In genomic region chr5:98786178-98786853, GRCh38 we compare ENCODE assay signal across 16 cellular contexts. TPM values are rescaled to one million over a fixed set of nuclear protein-coding genes. Genes with fewer than 3 reads are reported as not detected.
DNase-seq lines count a peak whose midpoint lies in the region; ATAC-seq and TF ChIP-seq lines count a peak whose summit lies in the region.
"Had no signal": no experiment of that assay in that cellular context is flagged by ENCODE, and none has a peak within 500 bp of the region (broad histone marks: within the 10 kb centered on the region; RNA-seq: fewer than 3 reads in every experiment).

No MANE protein-coding gene starts in this region.

- in situ Hi-C loops in transverse colon (cut with MboI; ENCODE audit: low pct_ligation_motif_present in 1 of 4, low pct_unique_long_range_greater_than_20kb in 1 of 4, low sequenced_read_pairs in 3 of 4) = loop anchor here in 1 of 4 donors (25.0 kb wide), 1 partner anchor 1249 kb away; no protein-coding TSS in a partner anchor

- peak overlapping the region; percentile 10 for H3K4me3 ChIP-seq in epithelial cell of esophagus (ENCODE audit: low read length)
- H3K4me3 ChIP-seq in muscle layer of colon (ENCODE audit: low read depth in 1 of 2, low read length in 2 of 2) = no peak overlapping the region
- no peak overlapping the region for H3K4me3 ChIP-seq in transverse colon
- H3K4me3 ChIP-seq: thoracic aorta had no signal

- no peak for TF ChIP-seq POLR2A in transverse colon (IDR thresholded peaks at IDR 0.05)

- H3K36me3 ChIP-seq in muscle layer of colon (ENCODE audit: insufficient read depth, low read length) (peaks cover 6% of the 10 kb centered on the region), transverse colon (no peaks in the 10 kb centered on the region)
- H3K36me3 ChIP-seq: thoracic aorta had no signal

- TF ChIP-seq CTCF in epithelial cell of esophagus (IDR thresholded peaks at IDR 0.05; ENCODE audit: insufficient read depth, low read depth, low read length, missing control alignments) (no peak), transverse colon (IDR thresholded peaks at IDR 0.05) (no peak)

- H3K9me3 ChIP-seq in muscle layer of colon (ENCODE audit: low read length) (no peaks in the 10 kb centered on the region), transverse colon (no peaks in the 10 kb centered on the region)
- H3K9me3 ChIP-seq: thoracic aorta had no signal

- no peak for TF ChIP-seq EP300 in transverse colon (IDR thresholded peaks at IDR 0.05; ENCODE audit: low read depth)

- WGBS in transverse colon (ENCODE audit: low coverage in 1 of 2), 2 donors = 28 to 31% methylated on average over 4 of the region's 4 CpGs

- peaks cover 58% of the 10 kb centered on the region for H3K4me1 ChIP-seq in muscle layer of colon (ENCODE audit: insufficient read depth, low read length)
- peaks cover 32 to 97% (median 80%) of the 10 kb centered on the region in 4 donors for H3K4me1 ChIP-seq in transverse colon

- intact Hi-C loops in transverse colon (cut with DNase I; ENCODE audit: low total_unique reads) = no loop called here

- H3K27me3 ChIP-seq in muscle layer of colon (ENCODE audit: control insufficient read depth in 1 of 2, insufficient read depth in 2 of 2, low read length in 2 of 2) (no peaks in the 10 kb centered on the region), transverse colon (no peaks in the 10 kb centered on the region)

- H3K27ac ChIP-seq in muscle layer of colon (ENCODE audit: low read depth, low read length) (peak overlapping the region; percentile 3), transverse colon (peak overlapping the region; percentile 71 to 81 (median 78))
- H3K27ac ChIP-seq: thoracic aorta had no signal

- no peak overlapping the region for H3K9ac ChIP-seq in muscle layer of colon (ENCODE audit: low read length)

- ATAC-seq in GM21723 (IDR thresholded peaks at IDR 0.05; ENCODE audit: unreplicated experiment) (no peak), HG02840 (IDR thresholded peaks at IDR 0.05; ENCODE audit: low FRiP score, unreplicated experiment) (no peak), HG03039 (IDR thresholded peaks at IDR 0.05; ENCODE audit: unreplicated experiment) (no peak)

- peak; percentile 43 for DNase-seq in SIG-M5 treated with dmso at 0.1 percent for 504 hours (lab: John Stamatoyannopoulos, UW; ENCODE audit: unreplicated experiment)
- DNase-seq in SIG-M5 (lab: John Stamatoyannopoulos, UW) = no peak
- DNase-seq in epithelial cell of esophagus (ENCODE audit: low read depth) = peak; percentile 60
- no peak for DNase-seq in transverse colon
- DNase-seq: 8988T; activated CD4-positive, alpha-beta T cell treated with anti-CD3 and anti-CD28 coated beads for 1 hour; activated T-cell treated with anti-CD3 and anti-CD28 coated beads, Interleukin-2, amount 50 U/mL, for 1 hour; Karpas-422; midbrain; NCI-H2081 treated with DMSO at 0.1 percent for 48 hours; SW 1271 had no signal

RNA-seq across cellular contexts. Expression of gene RGMB, which starts 12.9 kb away (rescaled TPM):
- total RNA-seq in transverse colon = 100 to 1,000 TPM in 1 of 4 donors, 10 to 100 TPM in 3; 39.0 to 125 (median 50.3) TPM

Comparison
In these comparisons a context has a peak if more than half of its experiments do, and no peak if none do; other contexts are left out.
1. DNase-seq: peak in SIG-M5 treated with dmso at 0.1 percent for 504 hours (single experiment) and epithelial cell of esophagus (single experiment); none in SIG-M5 (single experiment) and transverse colon (single experiment).